1 cellular context compared by ENCODE assay signal in the genomic region with DNA sequence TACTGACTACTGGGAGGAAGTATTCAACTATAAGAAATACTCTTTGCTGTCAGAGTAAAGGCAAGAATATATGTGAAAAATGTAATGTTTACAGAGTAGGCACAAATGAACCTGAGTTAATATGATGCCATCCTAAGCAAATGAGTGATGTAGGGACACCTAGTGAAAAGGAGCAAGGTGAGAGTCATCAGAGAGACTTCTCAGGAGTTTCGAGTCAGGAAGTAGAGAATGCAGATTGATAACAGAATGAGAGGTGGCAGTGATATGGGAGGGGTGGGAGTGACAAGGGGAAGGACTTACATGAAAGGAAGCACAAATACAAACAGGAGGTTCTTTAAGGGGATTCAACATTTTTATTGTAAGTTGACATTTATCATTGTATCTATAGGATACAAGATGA.
TF ChIP-seq lines count a peak whose summit lies in the region.

No MANE protein-coding gene starts in this region.

TF ChIP-seq in HEK293, 187 proteins besides CTCF, POLR2A, EP300 and RAD21 (continued from another document):
- no peak for TF ChIP-seq ZNF449 (tag by site-specific recombination; IDR thresholded peaks at IDR 0.05)
- no peak for TF ChIP-seq ZBTB21 (tag by site-specific recombination; IDR thresholded peaks at IDR 0.05)
- TF ChIP-seq SCRT1 (tag by site-specific recombination; IDR thresholded peaks at IDR 0.05; ENCODE audit: borderline replicate concordance): no peak
- TF ChIP-seq ZNF302 (tag by site-specific recombination; IDR thresholded peaks at IDR 0.05; ENCODE audit: low read depth): no peak
- no peak for TF ChIP-seq ZNF521 (tag by site-specific recombination; IDR thresholded peaks at IDR 0.05)
- no peak for TF ChIP-seq HOXC10 (CRISPR knock-in tag; IDR thresholded peaks at IDR 0.05)
- TF ChIP-seq, protein P1, sequence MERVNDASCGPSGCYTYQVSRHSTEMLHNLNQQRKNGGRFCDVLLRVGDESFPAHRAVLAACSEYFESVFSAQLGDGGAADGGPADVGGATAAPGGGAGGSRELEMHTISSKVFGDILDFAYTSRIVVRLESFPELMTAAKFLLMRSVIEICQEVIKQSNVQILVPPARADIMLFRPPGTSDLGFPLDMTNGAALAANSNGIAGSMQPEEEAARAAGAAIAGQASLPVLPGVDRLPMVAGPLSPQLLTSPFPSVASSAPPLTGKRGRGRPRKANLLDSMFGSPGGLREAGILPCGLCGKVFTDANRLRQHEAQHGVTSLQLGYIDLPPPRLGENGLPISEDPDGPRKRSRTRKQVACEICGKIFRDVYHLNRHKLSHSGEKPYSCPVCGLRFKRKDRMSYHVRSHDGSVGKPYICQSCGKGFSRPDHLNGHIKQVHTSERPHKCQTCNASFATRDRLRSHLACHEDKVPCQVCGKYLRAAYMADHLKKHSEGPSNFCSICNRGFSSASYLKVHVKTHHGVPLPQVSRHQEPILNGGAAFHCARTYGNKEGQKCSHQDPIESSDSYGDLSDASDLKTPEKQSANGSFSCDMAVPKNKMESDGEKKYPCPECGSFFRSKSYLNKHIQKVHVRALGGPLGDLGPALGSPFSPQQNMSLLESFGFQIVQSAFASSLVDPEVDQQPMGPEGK (tag by site-specific recombination; IDR thresholded peaks at IDR 0.05): no peak
- no peak for TF ChIP-seq ZNF274 (IDR thresholded peaks at IDR 0.05; ENCODE audit: low read length)
- TF ChIP-seq ZNF274 (tag by site-specific recombination; IDR thresholded peaks at IDR 0.05; ENCODE audit: borderline replicate concordance): no peak
- TF ChIP-seq ZNF280D (tag by site-specific recombination; IDR thresholded peaks at IDR 0.05): no peak
